Comparison of ENCODE assay signal across 11 cellular contexts in the genomic region with DNA sequence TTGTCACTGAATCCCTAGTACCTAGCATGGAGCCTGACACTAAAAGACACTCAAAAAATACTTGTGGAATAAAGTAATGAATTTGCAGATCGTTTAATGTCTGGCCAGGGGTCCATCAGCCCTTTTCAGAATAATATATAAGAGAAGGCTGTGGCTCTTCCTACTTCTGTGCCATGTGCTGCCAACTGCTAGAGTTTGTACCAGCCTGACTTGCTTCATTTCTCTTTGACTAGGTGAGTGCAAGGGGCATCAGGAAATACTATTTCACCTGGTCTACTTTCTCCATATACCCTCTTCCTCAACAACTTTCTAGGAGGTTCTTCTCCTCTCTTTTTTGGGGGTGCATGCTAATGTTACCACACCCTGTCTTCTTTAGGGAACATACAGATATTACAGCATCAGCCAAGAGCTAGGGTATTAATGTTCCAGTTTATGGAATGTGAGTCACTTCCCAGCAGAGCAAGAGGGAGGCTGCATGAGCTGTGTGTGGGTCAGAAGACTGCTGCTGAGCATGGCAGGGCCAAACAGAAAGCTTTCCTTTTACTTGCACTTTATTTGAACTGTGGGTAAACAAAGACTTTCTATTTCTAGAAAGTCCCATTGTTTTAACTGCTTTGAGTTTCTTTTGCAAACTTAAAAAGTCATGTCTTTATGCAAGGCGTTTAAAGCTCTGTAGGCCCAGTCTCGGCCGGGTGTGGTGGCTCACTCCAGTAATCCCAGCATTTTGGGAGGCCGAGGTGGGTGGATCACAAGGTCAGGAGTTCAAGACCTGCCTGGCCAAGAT.
DNase-seq lines count a peak whose midpoint lies in the region; ATAC-seq and TF ChIP-seq lines count a peak whose summit lies in the region.
"Had no signal": no experiment of that assay in that cellular context is flagged by ENCODE, and none has a peak within 500 bp of the region (broad histone marks: within the 10 kb centered on the region; RNA-seq: fewer than 3 reads in every experiment).

No MANE protein-coding gene starts in this region.

- TF ChIP-seq POLR2A in esophagus squamous epithelium (IDR thresholded peaks at IDR 0.05) = no peak

- no peaks in the 10 kb centered on the region for H3K36me3 Mint-ChIP-seq in activated T-cell treated with anti-CD3 and anti-CD28 coated beads, Interleukin-2, amount 50 U/mL, for 24 hours (ENCODE audit: low read depth)

- H3K27me3 ChIP-seq in esophagus squamous epithelium (no peaks in the 10 kb centered on the region), muscle layer of duodenum (ENCODE audit: low read depth, low read length) (no peaks in the 10 kb centered on the region)
- H3K27me3 ChIP-seq: BE2C had no signal

- H3K4me1 ChIP-seq in esophagus squamous epithelium (peaks cover 0 to 18% (median 8%) of the 10 kb centered on the region in 3 donors), muscle layer of duodenum (ENCODE audit: control insufficient read depth in 1 of 2, insufficient read depth in 2 of 2, low read length in 2 of 2) (peaks cover 3 to 4% of the 10 kb centered on the region in 2 donors)
- H3K4me1 ChIP-seq: BE2C had no signal

- no peak overlapping the region for H3K27ac Mint-ChIP-seq in activated T-cell treated with anti-CD3 and anti-CD28 coated beads, Interleukin-2, amount 50 U/mL, for 24 hours
- H3K27ac Mint-ChIP-seq: activated B cell treated with CpG ODN at 0.5 μM for 24 hours; activated naive CD8-positive, alpha-beta T cell treated with anti-CD3 and anti-CD28 coated beads, Interleukin-2, amount 50 U/mL, for 24 hours had no signal

- H3K27me3 Mint-ChIP-seq in activated T-cell treated with anti-CD3 and anti-CD28 coated beads, Interleukin-2, amount 50 U/mL, for 24 hours = no peaks in the 10 kb centered on the region
- H3K27me3 Mint-ChIP-seq: activated B cell treated with CpG ODN at 0.5 μM for 24 hours had no signal

- no peak overlapping the region for H3K4me3 ChIP-seq in AG04449 (ENCODE audit: low read depth, low read length)
- no peak overlapping the region for H3K4me3 ChIP-seq in esophagus squamous epithelium
- no peak overlapping the region for H3K4me3 ChIP-seq in muscle layer of duodenum (ENCODE audit: low read depth in 1 of 2, low read length in 2 of 2)

- H3K4me3 Mint-ChIP-seq in activated T-cell treated with anti-CD3 and anti-CD28 coated beads, Interleukin-2, amount 50 U/mL, for 24 hours = no peak overlapping the region
- H3K4me3 Mint-ChIP-seq: activated B cell treated with CpG ODN at 0.5 μM for 24 hours; activated naive CD8-positive, alpha-beta T cell treated with anti-CD3 and anti-CD28 coated beads, Interleukin-2, amount 50 U/mL, for 24 hours had no signal

- POLR2A ChIA-PET in AG04449 (lab: Yijun Ruan, JAX) = interaction anchor here (0.7 to 0.9 kb wide), 2 partner anchors 9 to 63 kb away, joined by 3 read pairs; no protein-coding TSS in a partner anchor

- no peaks in the 10 kb centered on the region for H3K9me3 ChIP-seq in esophagus squamous epithelium
- H3K9me3 ChIP-seq in muscle layer of duodenum (ENCODE audit: control insufficient read depth in 1 of 2, low read length in 2 of 2) = no peaks in the 10 kb centered on the region
- H3K9me3 ChIP-seq: BE2C had no signal

- no peaks in the 10 kb centered on the region for H3K9me3 Mint-ChIP-seq in activated T-cell treated with anti-CD3 and anti-CD28 coated beads, Interleukin-2, amount 50 U/mL, for 24 hours
- H3K9me3 Mint-ChIP-seq: activated B cell treated with CpG ODN at 0.5 μM for 24 hours; activated naive CD8-positive, alpha-beta T cell treated with anti-CD3 and anti-CD28 coated beads, Interleukin-2, amount 50 U/mL, for 24 hours had no signal

- peak; percentile 69 for DNase-seq in AG04449 (ENCODE audit: low read depth, low spot score)
- peak; percentile 58 for DNase-seq in RKO (ENCODE audit: low spot score)
- no peak for DNase-seq in esophagus squamous epithelium (lab: John Stamatoyannopoulos, UW)
- DNase-seq in NCI-H2227 treated with DMSO at 0.1 percent for 48 hours (lab: John Stamatoyannopoulos, UW) = no peak
- DNase-seq in activated T-cell treated with anti-CD3 and anti-CD28 coated beads, Interleukin-2, amount 50 U/mL, for 24 hours = no peak
- no peak for DNase-seq in mesenteric fat pad (ENCODE audit: low spot score)
- DNase-seq: activated B cell treated with CpG ODN at 0.5 μM for 24 hours; activated naive CD8-positive, alpha-beta T cell treated with anti-CD3 and anti-CD28 coated beads, Interleukin-2, amount 50 U/mL, for 24 hours; BE2C had no signal

- no peaks in the 10 kb centered on the region for H3K4me1 Mint-ChIP-seq in activated T-cell treated with anti-CD3 and anti-CD28 coated beads, Interleukin-2, amount 50 U/mL, for 24 hours (ENCODE audit: low read depth)
- H3K4me1 Mint-ChIP-seq: activated B cell treated with CpG ODN at 0.5 μM for 24 hours; activated naive CD8-positive, alpha-beta T cell treated with anti-CD3 and anti-CD28 coated beads, Interleukin-2, amount 50 U/mL, for 24 hours had no signal

- H3K36me3 ChIP-seq in esophagus squamous epithelium = no peaks in the 10 kb centered on the region
- no peaks in the 10 kb centered on the region for H3K36me3 ChIP-seq in muscle layer of duodenum (ENCODE audit: control insufficient read depth in 1 of 2, insufficient read depth in 2 of 2, low read length in 2 of 2)
- H3K36me3 ChIP-seq: BE2C had no signal

- TF ChIP-seq CTCF in AG04449 (IDR thresholded peaks at IDR 0.05; ENCODE audit: insufficient read depth, low read length, missing control alignments) (no peak), esophagus squamous epithelium (IDR thresholded peaks at IDR 0.05) (no peak)

- H3K27ac ChIP-seq in esophagus squamous epithelium (peak overlapping the region; percentile 5 to 77 (median 69)), muscle layer of duodenum (ENCODE audit: low read length) (peak overlapping the region; percentile 59)

- 28 to 30% methylated on average over 4 to 5 of the region's 5 CpGs for WGBS in esophagus squamous epithelium, 2 donors

- ATAC-seq in GM21528 (IDR thresholded peaks at IDR 0.05; ENCODE audit: low FRiP score, unreplicated experiment) = no peak
- ATAC-seq: activated naive CD8-positive, alpha-beta T cell treated with anti-CD3 and anti-CD28 coated beads, Interleukin-2, amount 50 U/mL, for 24 hours had no signal

- intact Hi-C loops in esophagus squamous epithelium (cut with DNase I) = no loop called here

- CTCF ChIA-PET in AG04449 (lab: Yijun Ruan, JAX) = interaction anchor here (0.9 to 1.3 kb wide), 6 partner anchors 9 to 396 kb away, joined by 3 to 5 read pairs (median 3); no protein-coding TSS in a partner anchor

Comparison
In these comparisons a context has a peak if more than half of its experiments do, and no peak if none do; other contexts are left out.
1. DNase-seq: peak in AG04449 (single experiment) and RKO (single experiment); none in esophagus squamous epithelium (single experiment), NCI-H2227 treated with DMSO at 0.1 percent for 48 hours (single experiment), activated T-cell treated with anti-CD3 and anti-CD28 coated beads, Interleukin-2, amount 50 U/mL, for 24 hours (single experiment) and mesenteric fat pad (single experiment).